ENCODE assay signal across 1 cellular context in the genomic region with DNA sequence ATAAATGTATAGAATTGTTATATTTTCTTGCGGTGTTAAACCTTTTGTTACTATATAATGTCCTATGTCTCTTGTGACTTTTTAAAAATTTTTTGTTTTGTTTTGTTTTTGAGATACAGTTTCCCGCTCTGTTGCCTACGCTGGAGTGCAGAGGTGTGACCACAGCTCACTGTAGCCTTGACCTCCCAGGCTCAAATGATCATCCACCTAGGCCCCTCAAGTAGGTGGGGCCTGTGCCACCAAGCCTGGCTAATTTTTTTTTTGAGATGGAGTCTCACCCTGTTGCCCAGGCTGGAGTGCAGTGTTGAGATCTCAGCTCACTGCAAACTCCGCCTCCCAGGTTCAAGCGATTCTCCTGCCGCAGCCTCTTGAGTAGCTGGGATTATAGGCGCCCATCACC.
TF ChIP-seq lines count a peak whose summit lies in the region.

No MANE protein-coding gene starts in this region.

TF ChIP-seq in HepG2, 621 proteins besides CTCF, POLR2A, EP300 and RAD21 (continued from another document and continues in another):
- TF ChIP-seq, protein P1, sequence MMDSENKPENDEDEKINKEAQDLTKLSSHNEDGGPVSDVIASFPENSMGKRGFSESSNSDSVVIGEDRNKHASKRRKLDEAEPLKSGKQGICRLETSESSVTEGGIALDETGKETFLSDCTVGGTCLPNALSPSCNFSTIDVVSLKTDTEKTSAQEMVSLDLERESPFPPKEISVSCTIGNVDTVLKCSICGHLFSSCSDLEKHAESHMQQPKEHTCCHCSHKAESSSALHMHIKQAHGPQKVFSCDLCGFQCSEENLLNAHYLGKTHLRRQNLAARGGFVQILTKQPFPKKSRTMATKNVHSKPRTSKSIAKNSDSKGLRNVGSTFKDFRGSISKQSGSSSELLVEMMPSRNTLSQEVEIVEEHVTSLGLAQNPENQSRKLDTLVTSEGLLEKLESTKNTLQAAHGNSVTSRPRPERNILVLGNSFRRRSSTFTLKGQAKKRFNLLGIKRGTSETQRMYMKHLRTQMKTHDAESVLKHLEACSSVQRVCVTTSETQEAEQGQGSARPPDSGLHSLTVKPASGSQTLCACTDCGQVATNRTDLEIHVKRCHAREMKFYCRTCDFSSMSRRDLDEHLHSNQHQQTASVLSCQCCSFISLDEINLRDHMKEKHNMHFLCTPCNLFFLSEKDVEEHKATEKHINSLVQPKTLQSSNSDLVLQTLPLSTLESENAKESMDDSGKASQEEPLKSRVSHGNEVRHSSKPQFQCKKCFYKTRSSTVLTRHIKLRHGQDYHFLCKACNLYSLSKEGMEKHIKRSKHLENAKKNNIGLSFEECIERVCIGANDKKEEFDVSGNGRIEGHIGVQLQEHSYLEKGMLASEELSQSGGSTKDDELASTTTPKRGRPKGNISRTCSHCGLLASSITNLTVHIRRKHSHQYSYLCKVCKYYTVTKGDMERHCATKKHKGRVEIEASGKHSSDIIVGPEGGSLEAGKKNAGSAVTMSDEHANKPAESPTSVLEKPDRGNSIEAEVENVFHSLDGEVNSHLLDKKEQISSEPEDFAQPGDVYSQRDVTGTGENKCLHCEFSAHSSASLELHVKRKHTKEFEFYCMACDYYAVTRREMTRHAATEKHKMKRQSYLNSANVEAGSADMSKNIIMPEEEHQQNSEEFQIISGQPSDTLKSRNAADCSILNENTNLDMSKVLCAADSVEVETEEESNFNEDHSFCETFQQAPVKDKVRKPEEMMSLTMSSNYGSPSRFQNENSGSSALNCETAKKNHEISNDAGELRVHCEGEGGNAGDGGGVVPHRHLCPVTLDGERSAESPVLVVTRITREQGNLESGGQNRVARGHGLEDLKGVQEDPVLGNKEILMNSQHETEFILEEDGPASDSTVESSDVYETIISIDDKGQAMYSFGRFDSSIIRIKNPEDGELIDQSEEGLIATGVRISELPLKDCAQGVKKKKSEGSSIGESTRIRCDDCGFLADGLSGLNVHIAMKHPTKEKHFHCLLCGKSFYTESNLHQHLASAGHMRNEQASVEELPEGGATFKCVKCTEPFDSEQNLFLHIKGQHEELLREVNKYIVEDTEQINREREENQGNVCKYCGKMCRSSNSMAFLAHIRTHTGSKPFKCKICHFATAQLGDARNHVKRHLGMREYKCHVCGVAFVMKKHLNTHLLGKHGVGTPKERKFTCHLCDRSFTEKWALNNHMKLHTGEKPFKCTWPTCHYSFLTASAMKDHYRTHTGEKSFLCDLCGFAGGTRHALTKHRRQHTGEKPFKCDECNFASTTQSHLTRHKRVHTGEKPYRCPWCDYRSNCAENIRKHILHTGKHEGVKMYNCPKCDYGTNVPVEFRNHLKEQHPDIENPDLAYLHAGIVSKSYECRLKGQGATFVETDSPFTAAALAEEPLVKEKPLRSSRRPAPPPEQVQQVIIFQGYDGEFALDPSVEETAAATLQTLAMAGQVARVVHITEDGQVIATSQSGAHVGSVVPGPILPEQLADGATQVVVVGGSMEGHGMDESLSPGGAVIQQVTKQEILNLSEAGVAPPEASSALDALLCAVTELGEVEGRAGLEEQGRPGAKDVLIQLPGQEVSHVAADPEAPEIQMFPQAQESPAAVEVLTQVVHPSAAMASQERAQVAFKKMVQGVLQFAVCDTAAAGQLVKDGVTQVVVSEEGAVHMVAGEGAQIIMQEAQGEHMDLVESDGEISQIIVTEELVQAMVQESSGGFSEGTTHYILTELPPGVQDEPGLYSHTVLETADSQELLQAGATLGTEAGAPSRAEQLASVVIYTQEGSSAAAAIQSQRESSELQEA (CRISPR knock-in tag; IDR thresholded peaks at IDR 0.05; ENCODE audit: not compliant biosample characterization) = no peak
- no peak for TF ChIP-seq ZSCAN20 (CRISPR knock-in tag; IDR thresholded peaks at IDR 0.05; ENCODE audit: borderline replicate concordance)
- no peak for TF ChIP-seq MLLT10 (CRISPR knock-in tag; IDR thresholded peaks at IDR 0.05)
- TF ChIP-seq, protein P2, sequence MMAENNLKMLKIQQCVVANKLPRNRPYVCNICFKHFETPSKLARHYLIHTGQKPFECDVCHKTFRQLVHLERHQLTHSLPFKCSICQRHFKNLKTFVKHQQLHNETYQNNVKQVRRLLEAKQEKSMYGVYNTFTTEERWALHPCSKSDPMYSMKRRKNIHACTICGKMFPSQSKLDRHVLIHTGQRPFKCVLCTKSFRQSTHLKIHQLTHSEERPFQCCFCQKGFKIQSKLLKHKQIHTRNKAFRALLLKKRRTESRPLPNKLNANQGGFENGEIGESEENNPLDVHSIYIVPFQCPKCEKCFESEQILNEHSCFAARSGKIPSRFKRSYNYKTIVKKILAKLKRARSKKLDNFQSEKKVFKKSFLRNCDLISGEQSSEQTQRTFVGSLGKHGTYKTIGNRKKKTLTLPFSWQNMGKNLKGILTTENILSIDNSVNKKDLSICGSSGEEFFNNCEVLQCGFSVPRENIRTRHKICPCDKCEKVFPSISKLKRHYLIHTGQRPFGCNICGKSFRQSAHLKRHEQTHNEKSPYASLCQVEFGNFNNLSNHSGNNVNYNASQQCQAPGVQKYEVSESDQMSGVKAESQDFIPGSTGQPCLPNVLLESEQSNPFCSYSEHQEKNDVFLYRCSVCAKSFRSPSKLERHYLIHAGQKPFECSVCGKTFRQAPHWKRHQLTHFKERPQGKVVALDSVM (CRISPR knock-in tag; IDR thresholded peaks at IDR 0.05) = no peak
- TF ChIP-seq, protein P3, sequence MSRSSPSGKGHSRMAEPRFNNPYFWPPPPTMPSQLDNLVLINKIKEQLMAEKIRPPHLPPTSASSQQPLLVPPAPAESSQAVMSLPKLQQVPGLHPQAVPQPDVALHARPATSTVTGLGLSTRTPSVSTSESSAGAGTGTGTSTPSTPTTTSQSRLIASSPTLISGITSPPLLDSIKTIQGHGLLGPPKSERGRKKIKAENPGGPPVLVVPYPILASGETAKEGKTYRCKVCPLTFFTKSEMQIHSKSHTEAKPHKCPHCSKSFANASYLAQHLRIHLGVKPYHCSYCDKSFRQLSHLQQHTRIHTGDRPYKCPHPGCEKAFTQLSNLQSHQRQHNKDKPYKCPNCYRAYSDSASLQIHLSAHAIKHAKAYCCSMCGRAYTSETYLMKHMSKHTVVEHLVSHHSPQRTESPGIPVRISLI (CRISPR knock-in tag; IDR thresholded peaks at IDR 0.05; ENCODE audit: borderline replicate concordance) = peak; percentile 57; the same call in 1 of the 2 replicates
- peak; percentile 69; the same call in 1 of the 2 replicates for TF ChIP-seq NR2F6 (IDR thresholded peaks at IDR 0.05)
- TF ChIP-seq NR2F6 (CRISPR knock-in tag; IDR thresholded peaks at IDR 0.05) = peak; percentile 85
- TF ChIP-seq NFE2L2 (IDR thresholded peaks at IDR 0.05; ENCODE audit: low read length) = no peak
- TF ChIP-seq ZNF441 (CRISPR knock-in tag; IDR thresholded peaks at IDR 0.05; ENCODE audit: borderline replicate concordance) = no peak
- no peak for TF ChIP-seq NR2F2 (IDR thresholded peaks at IDR 0.05; ENCODE audit: borderline replicate concordance, low read depth)
- TF ChIP-seq, protein P4, sequence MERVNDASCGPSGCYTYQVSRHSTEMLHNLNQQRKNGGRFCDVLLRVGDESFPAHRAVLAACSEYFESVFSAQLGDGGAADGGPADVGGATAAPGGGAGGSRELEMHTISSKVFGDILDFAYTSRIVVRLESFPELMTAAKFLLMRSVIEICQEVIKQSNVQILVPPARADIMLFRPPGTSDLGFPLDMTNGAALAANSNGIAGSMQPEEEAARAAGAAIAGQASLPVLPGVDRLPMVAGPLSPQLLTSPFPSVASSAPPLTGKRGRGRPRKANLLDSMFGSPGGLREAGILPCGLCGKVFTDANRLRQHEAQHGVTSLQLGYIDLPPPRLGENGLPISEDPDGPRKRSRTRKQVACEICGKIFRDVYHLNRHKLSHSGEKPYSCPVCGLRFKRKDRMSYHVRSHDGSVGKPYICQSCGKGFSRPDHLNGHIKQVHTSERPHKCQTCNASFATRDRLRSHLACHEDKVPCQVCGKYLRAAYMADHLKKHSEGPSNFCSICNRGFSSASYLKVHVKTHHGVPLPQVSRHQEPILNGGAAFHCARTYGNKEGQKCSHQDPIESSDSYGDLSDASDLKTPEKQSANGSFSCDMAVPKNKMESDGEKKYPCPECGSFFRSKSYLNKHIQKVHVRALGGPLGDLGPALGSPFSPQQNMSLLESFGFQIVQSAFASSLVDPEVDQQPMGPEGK (CRISPR knock-in tag; IDR thresholded peaks at IDR 0.05) = no peak
- no peak for TF ChIP-seq ZNF781 (CRISPR knock-in tag; IDR thresholded peaks at IDR 0.05; ENCODE audit: borderline replicate concordance, not compliant biosample characterization)
- TF ChIP-seq, protein P5, sequence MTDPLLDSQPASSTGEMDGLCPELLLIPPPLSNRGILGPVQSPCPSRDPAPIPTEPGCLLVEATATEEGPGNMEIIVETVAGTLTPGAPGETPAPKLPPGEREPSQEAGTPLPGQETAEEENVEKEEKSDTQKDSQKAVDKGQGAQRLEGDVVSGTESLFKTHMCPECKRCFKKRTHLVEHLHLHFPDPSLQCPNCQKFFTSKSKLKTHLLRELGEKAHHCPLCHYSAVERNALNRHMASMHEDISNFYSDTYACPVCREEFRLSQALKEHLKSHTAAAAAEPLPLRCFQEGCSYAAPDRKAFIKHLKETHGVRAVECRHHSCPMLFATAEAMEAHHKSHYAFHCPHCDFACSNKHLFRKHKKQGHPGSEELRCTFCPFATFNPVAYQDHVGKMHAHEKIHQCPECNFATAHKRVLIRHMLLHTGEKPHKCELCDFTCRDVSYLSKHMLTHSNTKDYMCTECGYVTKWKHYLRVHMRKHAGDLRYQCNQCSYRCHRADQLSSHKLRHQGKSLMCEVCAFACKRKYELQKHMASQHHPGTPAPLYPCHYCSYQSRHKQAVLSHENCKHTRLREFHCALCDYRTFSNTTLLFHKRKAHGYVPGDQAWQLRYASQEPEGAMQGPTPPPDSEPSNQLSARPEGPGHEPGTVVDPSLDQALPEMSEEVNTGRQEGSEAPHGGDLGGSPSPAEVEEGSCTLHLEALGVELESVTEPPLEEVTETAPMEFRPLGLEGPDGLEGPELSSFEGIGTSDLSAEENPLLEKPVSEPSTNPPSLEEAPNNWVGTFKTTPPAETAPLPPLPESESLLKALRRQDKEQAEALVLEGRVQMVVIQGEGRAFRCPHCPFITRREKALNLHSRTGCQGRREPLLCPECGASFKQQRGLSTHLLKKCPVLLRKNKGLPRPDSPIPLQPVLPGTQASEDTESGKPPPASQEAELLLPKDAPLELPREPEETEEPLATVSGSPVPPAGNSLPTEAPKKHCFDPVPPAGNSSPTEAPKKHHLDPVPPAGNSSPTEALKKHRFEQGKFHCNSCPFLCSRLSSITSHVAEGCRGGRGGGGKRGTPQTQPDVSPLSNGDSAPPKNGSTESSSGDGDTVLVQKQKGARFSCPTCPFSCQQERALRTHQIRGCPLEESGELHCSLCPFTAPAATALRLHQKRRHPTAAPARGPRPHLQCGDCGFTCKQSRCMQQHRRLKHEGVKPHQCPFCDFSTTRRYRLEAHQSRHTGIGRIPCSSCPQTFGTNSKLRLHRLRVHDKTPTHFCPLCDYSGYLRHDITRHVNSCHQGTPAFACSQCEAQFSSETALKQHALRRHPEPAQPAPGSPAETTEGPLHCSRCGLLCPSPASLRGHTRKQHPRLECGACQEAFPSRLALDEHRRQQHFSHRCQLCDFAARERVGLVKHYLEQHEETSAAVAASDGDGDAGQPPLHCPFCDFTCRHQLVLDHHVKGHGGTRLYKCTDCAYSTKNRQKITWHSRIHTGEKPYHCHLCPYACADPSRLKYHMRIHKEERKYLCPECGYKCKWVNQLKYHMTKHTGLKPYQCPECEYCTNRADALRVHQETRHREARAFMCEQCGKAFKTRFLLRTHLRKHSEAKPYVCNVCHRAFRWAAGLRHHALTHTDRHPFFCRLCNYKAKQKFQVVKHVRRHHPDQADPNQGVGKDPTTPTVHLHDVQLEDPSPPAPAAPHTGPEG (CRISPR knock-in tag; IDR thresholded peaks at IDR 0.05) = no peak
- 0 out of 2 replicates have a peak, but pooled peaks have one; percentile 21 for TF ChIP-seq GATAD2A (CRISPR knock-in tag; IDR thresholded peaks at IDR 0.05)
- no peak for TF ChIP-seq ZMYM3 (CRISPR knock-in tag; IDR thresholded peaks at IDR 0.05)
- no peak for TF ChIP-seq ZNF703 (CRISPR knock-in tag; IDR thresholded peaks at IDR 0.05; ENCODE audit: borderline replicate concordance)
- TF ChIP-seq RNF2 (conservative IDR thresholded peaks at IDR 0.05; ENCODE audit: low read depth) = no peak
- TF ChIP-seq PHF5A (CRISPR knock-in tag; IDR thresholded peaks at IDR 0.05; ENCODE audit: low read depth, unreplicated experiment) = no peak
- TF ChIP-seq ZBTB7B (CRISPR knock-in tag; IDR thresholded peaks at IDR 0.05) = no peak
- TF ChIP-seq HNF4A (CRISPR knock-in tag; IDR thresholded peaks at IDR 0.05) = peak; percentile 28; the same call in 1 of the 2 replicates
- TF ChIP-seq CCDC6 (CRISPR knock-in tag; IDR thresholded peaks at IDR 0.05) = no peak
- TF ChIP-seq PHF8 (CRISPR knock-in tag; IDR thresholded peaks at IDR 0.05) = no peak
- no peak for TF ChIP-seq ZNF841 (CRISPR knock-in tag; IDR thresholded peaks at IDR 0.05; ENCODE audit: borderline replicate concordance)
- TF ChIP-seq ZNF660 (CRISPR knock-in tag; IDR thresholded peaks at IDR 0.05; ENCODE audit: borderline replicate concordance, low read depth) = no peak
- TF ChIP-seq, protein P6, sequence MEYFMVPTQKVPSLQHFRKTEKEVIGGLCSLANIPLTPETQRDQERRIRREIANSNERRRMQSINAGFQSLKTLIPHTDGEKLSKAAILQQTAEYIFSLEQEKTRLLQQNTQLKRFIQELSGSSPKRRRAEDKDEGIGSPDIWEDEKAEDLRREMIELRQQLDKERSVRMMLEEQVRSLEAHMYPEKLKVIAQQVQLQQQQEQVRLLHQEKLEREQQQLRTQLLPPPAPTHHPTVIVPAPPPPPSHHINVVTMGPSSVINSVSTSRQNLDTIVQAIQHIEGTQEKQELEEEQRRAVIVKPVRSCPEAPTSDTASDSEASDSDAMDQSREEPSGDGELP (IDR thresholded peaks at IDR 0.05; ENCODE audit: borderline replicate concordance, low read depth) = no peak
- peak; percentile 32 to 49; a peak in 1 of 4 replicates for TF ChIP-seq NR2F1 (CRISPR knock-in tag; IDR thresholded peaks at IDR 0.05)
- no peak for TF ChIP-seq RFXAP (CRISPR knock-in tag; IDR thresholded peaks at IDR 0.05; ENCODE audit: borderline replicate concordance)
- no peak for TF ChIP-seq SP140L (CRISPR knock-in tag; IDR thresholded peaks at IDR 0.05; ENCODE audit: borderline replicate concordance)
- TF ChIP-seq, protein P7, sequence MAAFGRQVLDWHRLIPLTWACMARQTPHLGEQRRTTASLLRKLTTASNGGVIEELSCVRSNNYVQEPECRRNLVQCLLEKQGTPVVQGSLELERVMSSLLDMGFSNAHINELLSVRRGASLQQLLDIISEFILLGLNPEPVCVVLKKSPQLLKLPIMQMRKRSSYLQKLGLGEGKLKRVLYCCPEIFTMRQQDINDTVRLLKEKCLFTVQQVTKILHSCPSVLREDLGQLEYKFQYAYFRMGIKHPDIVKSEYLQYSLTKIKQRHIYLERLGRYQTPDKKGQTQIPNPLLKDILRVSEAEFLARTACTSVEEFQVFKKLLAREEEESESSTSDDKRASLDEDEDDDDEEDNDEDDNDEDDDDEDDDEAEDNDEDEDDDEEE (CRISPR knock-in tag; IDR thresholded peaks at IDR 0.05) = no peak
- TF ChIP-seq MIXL1 (CRISPR knock-in tag; IDR thresholded peaks at IDR 0.05) = no peak
- no peak for TF ChIP-seq ZNF552 (CRISPR knock-in tag; IDR thresholded peaks at IDR 0.05; ENCODE audit: borderline replicate concordance)
- TF ChIP-seq MAFG (CRISPR knock-in tag; IDR thresholded peaks at IDR 0.05) = no peak
- TF ChIP-seq RXRB (CRISPR knock-in tag; IDR thresholded peaks at IDR 0.05; ENCODE audit: borderline replicate concordance) = 0 out of 2 replicates have a peak, but pooled peaks have one; percentile 15
- TF ChIP-seq SRSF1 (optimal IDR thresholded peaks at IDR 0.05; ENCODE audit: low read depth, low read length) = no peak
- no peak for TF ChIP-seq CBX5 (CRISPR knock-in tag; IDR thresholded peaks at IDR 0.05; ENCODE audit: borderline replicate concordance)
